Comparison of ENCODE assay signal across 9 cellular contexts in the genomic region with DNA sequence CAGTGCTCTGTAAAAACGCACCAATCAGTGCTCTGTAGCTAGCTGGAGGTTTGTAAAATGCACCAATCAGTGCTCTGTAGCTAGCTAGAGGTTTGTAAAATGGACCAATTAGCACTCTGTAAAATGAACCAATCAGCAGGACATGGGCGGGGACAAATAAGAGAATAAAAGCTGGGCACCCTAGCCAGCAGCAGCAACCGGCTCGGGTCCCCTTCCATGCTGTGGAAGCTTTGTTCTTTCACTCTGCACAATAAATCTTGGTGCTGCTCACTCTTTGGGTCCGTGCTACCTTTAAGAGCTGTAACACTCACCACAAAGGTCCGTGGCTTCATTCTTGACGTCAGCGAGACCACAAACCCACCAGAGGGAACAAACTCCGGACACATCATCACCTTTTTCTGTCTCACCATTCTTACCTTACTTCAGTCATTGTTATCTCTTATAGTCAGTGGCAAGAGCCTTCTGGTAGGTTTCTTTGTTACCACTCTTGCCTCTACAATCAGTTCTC. TPM values are rescaled to one million over a fixed set of nuclear protein-coding genes. Genes with fewer than 3 reads are reported as not detected.
DNase-seq lines count a peak whose midpoint lies in the region; ATAC-seq, FAIRE-seq and TF ChIP-seq lines count a peak whose summit lies in the region.
"Not testable (repeated sequence)": the region's sequence is repeated elsewhere in the genome, so short reads cannot be mapped to it uniquely, and the experiment has no call there.
"Had no signal": no experiment of that assay in that cellular context is flagged by ENCODE, and none has a peak within 500 bp of the region (broad histone marks: within the 10 kb centered on the region; RNA-seq: fewer than 3 reads in every experiment).

No MANE protein-coding gene starts in this region.

- peaks cover 12% of the 10 kb centered on the region for H3K9me3 ChIP-seq in GM12878 (replicated peaks; ENCODE audit: control insufficient read depth, insufficient read depth, low read length)
- H3K9me3 ChIP-seq in lower lobe of right lung: not testable (repeated sequence)

- not testable (repeated sequence) for TF ChIP-seq RAD21 in GM12878 (IDR thresholded peaks at IDR 0.05; ENCODE audit: insufficient read depth, low read depth, low read length)

- 84% methylated on average over 9 of the region's 9 CpGs for WGBS in GM12878 (ENCODE audit: insufficient coverage, insufficient replicate concordance, low lambda C conversion rate, missing lambda C conversion rate)

- peak overlapping the region; percentile 12; the same call in 1 of the 2 replicates for H3K4me3 ChIP-seq in GM12878
- not testable (repeated sequence) for H3K4me3 ChIP-seq in lower lobe of right lung

- FAIRE-seq in GM18507 (lab: Jason Lieb, UNC): peak; percentile 33
- not testable (repeated sequence) for FAIRE-seq in GM12878 (lab: Jason Lieb, UNC)

- not testable (repeated sequence) for H3K9ac ChIP-seq in GM12878 (ENCODE audit: control insufficient read depth, insufficient read depth, low read length)

- TF ChIP-seq POLR2A in GM12878 (IDR thresholded peaks at IDR 0.05; ENCODE audit: low read depth, low read length): not testable (repeated sequence)

- not testable (repeated sequence) for H3K4me2 ChIP-seq in GM12878 (ENCODE audit: control insufficient read depth, insufficient read depth)

- intact Hi-C loops in GM12878 (cut with micrococcal nuclease; ENCODE audit: unreplicated experiment); lower lobe of right lung (cut with DNase I): not testable (repeated sequence)

- CTCF ChIA-PET in GM12878 (lab: Yijun Ruan, JAX): interaction anchor here (1.0 to 2.2 kb wide), 5 partner anchors 23 to 1010 kb away, joined by 3 to 8 read pairs (median 3); no protein-coding TSS in a partner anchor

- 0 out of 2 replicates have a peak overlapping the region, but pooled peaks have one; percentile 28 for H3K27ac ChIP-seq in GM12878 (ENCODE audit: control insufficient read depth, insufficient read depth)
- peak overlapping the region; percentile 98 for H3K27ac ChIP-seq in lower lobe of right lung

- not testable (repeated sequence) for H2AFZ ChIP-seq in GM12878 (ENCODE audit: control insufficient read depth, low read depth, low read length)

- not testable (repeated sequence) for H3K9me3 Mint-ChIP-seq in stimulated activated memory B cell treated with anti-CD40 and anti-IgM and Interleukin-4, amounts not matched to agents 10 μg/mL and 1 μg/mL and 100 μg/mL, for 72 hours

- TF ChIP-seq CTCF in GM12878 (IDR thresholded peaks at IDR 0.05 in 2 of 3, conservative IDR thresholded peaks at IDR 0.05 in 1 of 3; ENCODE audit: control insufficient read depth in 2 of 3, extremely low read depth in 1 of 3, insufficient read depth in 1 of 3, low read depth in 3 of 3, low read length in 3 of 3); lower lobe of right lung (IDR thresholded peaks at IDR 0.05): not testable (repeated sequence)

- RAD21 ChIA-PET in GM12878 (lab: Charles Lee; ENCODE audit: unreplicated experiment): interaction anchor here (1.2 to 1.8 kb wide), 4 partner anchors 11 to 664 kb away, joined by 3 to 6 read pairs (median 4); no protein-coding TSS in a partner anchor

- POLR2A ChIA-PET in GM12878 (lab: Charles Lee): interaction anchor here (1.4 to 2.2 kb wide), 4 partner anchors 8 to 35 kb away, joined by 3 to 7 read pairs (median 5); no protein-coding TSS in a partner anchor

- BruUV-seq in GM12878 (replicated peaks; lab: Mats Ljungman, UMichigan): not testable (repeated sequence)

- in situ Hi-C loops in GM12878 (cut with MboI): not testable (repeated sequence)

- SMC1A ChIA-PET in GM12878 (lab: Charles Lee; ENCODE audit: uncharacterized antibody, unreplicated experiment): interaction anchor here (0.8 to 6.1 kb wide), 14 partner anchors 8 to 109 kb away, joined by 3 to 63 read pairs (median 4); no protein-coding TSS in a partner anchor

- peak overlapping the region; percentile 10 for H3K4me3 Mint-ChIP-seq in stimulated activated memory B cell treated with anti-CD40 and anti-IgM and Interleukin-4, amounts not matched to agents 10 μg/mL and 1 μg/mL and 100 μg/mL, for 72 hours

- ATAC-seq in GM12878: peak; percentile 57
- ATAC-seq in lower lobe of right lung: not testable (repeated sequence)
- peak; percentile 84 for ATAC-seq in stimulated activated memory B cell treated with anti-CD40 and anti-IgM and Interleukin-4, amounts not matched to agents 10 μg/mL and 1 μg/mL and 100 μg/mL, for 72 hours

- not testable (repeated sequence) for H3K27me3 Mint-ChIP-seq in stimulated activated memory B cell treated with anti-CD40 and anti-IgM and Interleukin-4, amounts not matched to agents 10 μg/mL and 1 μg/mL and 100 μg/mL, for 72 hours

- not testable (repeated sequence) for H3K27me3 ChIP-seq in GM12878 (replicated peaks in 1 of 2; ENCODE audit: control insufficient read depth in 2 of 2, insufficient read depth in 2 of 2, low read length in 1 of 2); lower lobe of right lung (ENCODE audit: low read depth)

- peak overlapping the region; percentile 86 for H3K27ac Mint-ChIP-seq in stimulated activated memory B cell treated with anti-CD40 and anti-IgM and Interleukin-4, amounts not matched to agents 10 μg/mL and 1 μg/mL and 100 μg/mL, for 72 hours

- H4K20me1 ChIP-seq in GM12878 (ENCODE audit: control insufficient read depth, insufficient read depth): not testable (repeated sequence)

- not testable (repeated sequence) for H3K36me3 ChIP-seq in GM12878 (ENCODE audit: control insufficient read depth in 2 of 2, insufficient read depth in 2 of 2, low read length in 1 of 2); lower lobe of right lung

- peaks cover 55% of the 10 kb centered on the region for H3K36me3 Mint-ChIP-seq in stimulated activated memory B cell treated with anti-CD40 and anti-IgM and Interleukin-4, amounts not matched to agents 10 μg/mL and 1 μg/mL and 100 μg/mL, for 72 hours

- peaks cover 78% of the 10 kb centered on the region for H3K79me2 ChIP-seq in GM12878 (ENCODE audit: control insufficient read depth, insufficient read depth, low read length)

- DNase-seq in GM18507 (ENCODE audit: extremely low spot score, insufficient read length, low read depth); GM12878 (ENCODE audit: low read depth, low spot score); lower lobe of right lung: not testable (repeated sequence)
- DNase-seq in T-helper 1 cell: peak in 4 of 5 donors; percentile 12 to 71 (median 28)
- DNase-seq in activated CD4-positive, alpha-beta T cell treated with anti-CD3 and anti-CD28 coated beads, Interleukin-2, amount 50 U/mL, for 48 hours: peak; percentile 56 to 70
- peak; percentile 76 to 78 for DNase-seq in activated T-cell treated with anti-CD3 and anti-CD28 coated beads, Interleukin-2, amount 50 U/mL, for 48 hours
- DNase-seq in stimulated activated CD4-positive, alpha-beta T cell treated with anti-CD3 and anti-CD28 coated beads, Interleukin-2, amount 100 ng/mL, for 48 hours: peak; percentile 27 to 29

- peak in 1 of 2 experiments; percentile 47; a peak in 2 of 4 replicates for TF ChIP-seq EP300 in GM12878 (IDR thresholded peaks at IDR 0.05; ENCODE audit: borderline replicate concordance in 1 of 2, control insufficient read depth in 1 of 2, low read depth in 2 of 2, low read length in 2 of 2)

- H3K4me1 Mint-ChIP-seq in stimulated activated memory B cell treated with anti-CD40 and anti-IgM and Interleukin-4, amounts not matched to agents 10 μg/mL and 1 μg/mL and 100 μg/mL, for 72 hours: peaks cover 62% of the 10 kb centered on the region

- not testable (repeated sequence) for H3K4me1 ChIP-seq in GM12878 (ENCODE audit: control insufficient read depth, insufficient read depth, low read length)
- H3K4me1 ChIP-seq in lower lobe of right lung: peaks cover 64% of the 10 kb centered on the region

TF ChIP-seq in GM12878, 131 proteins besides CTCF, POLR2A, EP300 and RAD21 (continues in another document):
- peak in 1 of 2 experiments; percentile 41; a peak in 3 of 4 replicates for TF ChIP-seq IKZF2 (IDR thresholded peaks at IDR 0.05)

RNA-seq across cellular contexts. Expression of gene STAM, which starts 4.3 kb away (rescaled TPM):
- total RNA-seq in GM12878 (2013; cell fraction: nucleolus; rRNA removed): 38.1 and 54.4 TPM in 2 replicates
- 11.1 and 11.5 TPM in 2 replicates for total RNA-seq in GM12878 (2014; rRNA removed)
- 14.7 and 15.1 TPM in 2 replicates for total RNA-seq in GM12878 (2014; rRNA removed; fragmentation: Illumina TruSeq; extraction: Trizol)
- total RNA-seq in GM12878 (2021): 11.3 and 14.2 TPM in 2 replicates
- polyA plus RNA-seq in GM12878 (2011; ENCODE audit: low read depth): 4.3 TPM
- polyA plus RNA-seq in GM12878 (2011; rRNA removed): 15.9 and 18.9 TPM in 2 replicates
- 10.7 and 12.0 TPM in 2 replicates for polyA plus RNA-seq in GM12878 (2011; cell fraction: cytosol; rRNA removed)
- polyA plus RNA-seq in GM12878 (2011; cell fraction: nucleus; rRNA removed): 16.1 and 18.4 TPM in 2 replicates
- 6.6 and 7.8 TPM in 2 replicates for polyA plus RNA-seq in GM12878 (2012)
- 15.5 and 16.0 TPM in 2 replicates for polyA plus RNA-seq in GM12878 (2014; fragmentation: Illumina TruSeq; extraction: Trizol)
- polyA plus RNA-seq in GM12878 (2014; fragmentation: Nextera tagmentation; extraction: Ambion mirVana): 1 to 10 TPM; 8.8 to 9.6 TPM
- polyA plus RNA-seq in GM12878 (2014; rRNA removed): 9.3 and 9.7 TPM in 2 replicates
- 10 to 100 TPM; 14.6 to 15.8 TPM for polyA plus RNA-seq in GM12878 (2016; fragmentation: Nextera tagmentation; extraction: Ambion mirVana)
- polyA minus RNA-seq in GM12878 (2011; rRNA and poly(A)+ RNA removed): 22.8 and 23.9 TPM in 2 replicates
- 7.8 and 11.0 TPM in 2 replicates for polyA minus RNA-seq in GM12878 (2011; cell fraction: cytosol; rRNA and poly(A)+ RNA removed)
- polyA minus RNA-seq in GM12878 (2011; cell fraction: nucleus; rRNA and poly(A)+ RNA removed): 40.3 and 44.4 TPM in 2 replicates
- 30.3 TPM for total RNA-seq in lower lobe of right lung

RNA-seq across cellular contexts. Expression of gene HACD1, which starts 31.1 kb away (rescaled TPM):
- 0.94 and 1.3 TPM in 2 replicates for total RNA-seq in GM12878 (2013; cell fraction: nucleolus; rRNA removed)
- total RNA-seq in GM12878 (2014; rRNA removed) (1.2 and 1.5 TPM in 2 replicates), GM12878 (2014; rRNA removed; fragmentation: Illumina TruSeq; extraction: Trizol) (0.22 and 1.1 TPM in 2 replicates), GM12878 (2021) (0.38 and 0.80 TPM in 2 replicates), lower lobe of right lung (20.4 TPM)
- not detected for polyA plus RNA-seq in GM12878 (2011; ENCODE audit: low read depth)
- polyA plus RNA-seq in GM12878 (2011; rRNA removed) (1.5 and 1.6 TPM in 2 replicates), GM12878 (2014; fragmentation: Illumina TruSeq; extraction: Trizol) (0.57 and 1.5 TPM in 2 replicates), GM12878 (2014; fragmentation: Nextera tagmentation; extraction: Ambion mirVana) (under 1 TPM in 1 of 2 experiments, not detected in 1; 0.29 TPM), GM12878 (2014; rRNA removed) (1.3 and 2.6 TPM in 2 replicates), GM12878 (2016; fragmentation: Nextera tagmentation; extraction: Ambion mirVana) (under 1 TPM; 0.78 to 0.96 TPM)
- polyA plus RNA-seq in GM12878 (2011; cell fraction: cytosol; rRNA removed): 0.36 and 0.40 TPM in 2 replicates
- polyA plus RNA-seq in GM12878 (2011; cell fraction: nucleus; rRNA removed): 1.0 and 1.4 TPM in 2 replicates
- polyA plus RNA-seq in GM12878 (2012): 0.97 TPM in 1 of 2 replicates, not detected in the other
- 1.4 and 1.8 TPM in 2 replicates for polyA minus RNA-seq in GM12878 (2011; rRNA and poly(A)+ RNA removed)
- polyA minus RNA-seq in GM12878 (2011; cell fraction: cytosol; rRNA and poly(A)+ RNA removed): not detected in 2 replicates
- 0.97 and 1.2 TPM in 2 replicates for polyA minus RNA-seq in GM12878 (2011; cell fraction: nucleus; rRNA and poly(A)+ RNA removed)
- total RNA-seq: OCI-LY7 had no signal
